In the genomic region with DNA sequence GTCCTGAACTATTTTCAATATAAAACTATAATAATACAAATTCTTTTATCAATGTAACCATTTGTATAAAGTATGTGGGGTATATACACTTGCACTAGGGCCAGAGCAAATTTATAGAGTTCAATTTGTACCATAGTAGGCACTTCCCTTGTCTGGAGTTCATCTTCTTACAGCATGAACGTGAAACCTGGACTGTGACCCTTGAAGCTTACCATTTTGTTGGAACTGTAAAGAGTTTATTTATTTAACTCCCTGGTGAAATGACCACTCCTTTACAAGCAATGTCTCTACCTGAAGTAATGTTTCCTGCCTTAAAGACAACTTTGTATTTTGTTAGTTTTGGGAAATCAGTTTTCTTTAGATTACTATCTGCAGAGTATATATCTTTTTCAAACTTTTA, we compare ENCODE assay signal across 16 cellular contexts.
"Had no signal": no experiment of that assay in that cellular context is flagged by ENCODE, and none has a peak within 500 bp of the region (broad histone marks: within the 10 kb centered on the region; RNA-seq: fewer than 3 reads in every experiment).

No MANE protein-coding gene starts in this region.

- ATAC-seq: effector memory CD8-positive, alpha-beta T cell; gastroesophageal sphincter; left cardiac atrium; natural killer cell; right cardiac atrium; stimulated activated memory B cell treated with anti-CD40 and anti-IgM and Interleukin-4, amounts not matched to agents 10 μg/mL and 1 μg/mL and 100 μg/mL, for 72 hours; stimulated activated naive CD8-positive, alpha-beta T cell treated with anti-CD3 and anti-CD28 coated beads, Interleukin-15, amount 100 ng/mL, for 72 hours had no signal

- H3K36me3 ChIP-seq: esophagus muscularis mucosa, gastroesophageal sphincter, transverse colon had no signal

- FAIRE-seq: kidney had no signal

- DNase-seq: central memory CD4-positive, alpha-beta T cell; effector memory CD8-positive, alpha-beta T cell; kidney; left cardiac atrium; mesendoderm; natural killer cell; right cardiac atrium; stimulated activated CD4-positive, alpha-beta T cell treated with anti-CD3 and anti-CD28 coated beads, Interleukin-1b, Interleukin-23, amount 100 ng/mL, for 48 hours; stimulated activated CD4-positive, alpha-beta T cell treated with anti-CD3 and anti-CD28 coated beads, Interleukin-4, amount 100 ng/mL, for 24 hours; stimulated activated naive CD8-positive, alpha-beta T cell treated with anti-CD3 and anti-CD28 coated beads, Interleukin-15, amount 100 ng/mL, for 72 hours; testis; transverse colon had no signal

- H3K4me1 ChIP-seq: esophagus muscularis mucosa, gastroesophageal sphincter, testis had no signal

- H3K27me3 ChIP-seq: esophagus muscularis mucosa, gastroesophageal sphincter, testis, transverse colon had no signal

- H3K4me3 ChIP-seq: esophagus muscularis mucosa, gastroesophageal sphincter, testis, transverse colon had no signal

- H3K27ac ChIP-seq: epithelial cell of prostate, esophagus muscularis mucosa, gastroesophageal sphincter, testis had no signal

- H3K9me3 ChIP-seq: esophagus muscularis mucosa, gastroesophageal sphincter, testis, transverse colon had no signal
